ENCODE assay signal across 1 cellular context in the genomic region with DNA sequence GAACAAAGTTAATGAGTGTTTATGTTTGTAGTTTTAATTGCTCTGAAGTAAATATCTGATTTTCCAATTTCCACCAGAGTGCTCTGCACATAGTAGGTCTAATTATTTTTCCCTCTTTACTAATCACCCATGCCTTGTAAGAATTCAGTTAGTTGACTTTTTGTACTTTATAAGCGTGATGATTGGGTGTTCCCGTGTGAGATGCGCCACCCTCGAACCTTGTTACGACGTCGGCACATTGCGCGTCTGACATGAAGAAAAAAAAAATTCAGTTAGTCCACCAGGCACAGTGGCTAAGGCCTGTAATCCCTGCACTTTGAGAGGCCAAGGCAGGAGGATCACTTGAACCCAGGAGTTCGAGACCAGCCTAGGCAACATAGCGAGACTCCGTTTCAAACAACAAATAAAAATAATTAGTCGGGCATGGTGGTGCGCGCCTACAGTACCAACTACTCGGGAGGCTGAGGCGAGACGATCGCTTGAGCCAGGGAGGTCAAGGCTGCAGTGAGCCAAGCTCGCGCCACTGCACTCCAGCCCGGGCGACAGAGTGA.
TF ChIP-seq lines count a peak whose summit lies in the region.

No MANE protein-coding gene starts in this region.

TF ChIP-seq in K562, 482 proteins besides CTCF, POLR2A, EP300 and RAD21 (continued from another document):
- TF ChIP-seq, protein P1, sequence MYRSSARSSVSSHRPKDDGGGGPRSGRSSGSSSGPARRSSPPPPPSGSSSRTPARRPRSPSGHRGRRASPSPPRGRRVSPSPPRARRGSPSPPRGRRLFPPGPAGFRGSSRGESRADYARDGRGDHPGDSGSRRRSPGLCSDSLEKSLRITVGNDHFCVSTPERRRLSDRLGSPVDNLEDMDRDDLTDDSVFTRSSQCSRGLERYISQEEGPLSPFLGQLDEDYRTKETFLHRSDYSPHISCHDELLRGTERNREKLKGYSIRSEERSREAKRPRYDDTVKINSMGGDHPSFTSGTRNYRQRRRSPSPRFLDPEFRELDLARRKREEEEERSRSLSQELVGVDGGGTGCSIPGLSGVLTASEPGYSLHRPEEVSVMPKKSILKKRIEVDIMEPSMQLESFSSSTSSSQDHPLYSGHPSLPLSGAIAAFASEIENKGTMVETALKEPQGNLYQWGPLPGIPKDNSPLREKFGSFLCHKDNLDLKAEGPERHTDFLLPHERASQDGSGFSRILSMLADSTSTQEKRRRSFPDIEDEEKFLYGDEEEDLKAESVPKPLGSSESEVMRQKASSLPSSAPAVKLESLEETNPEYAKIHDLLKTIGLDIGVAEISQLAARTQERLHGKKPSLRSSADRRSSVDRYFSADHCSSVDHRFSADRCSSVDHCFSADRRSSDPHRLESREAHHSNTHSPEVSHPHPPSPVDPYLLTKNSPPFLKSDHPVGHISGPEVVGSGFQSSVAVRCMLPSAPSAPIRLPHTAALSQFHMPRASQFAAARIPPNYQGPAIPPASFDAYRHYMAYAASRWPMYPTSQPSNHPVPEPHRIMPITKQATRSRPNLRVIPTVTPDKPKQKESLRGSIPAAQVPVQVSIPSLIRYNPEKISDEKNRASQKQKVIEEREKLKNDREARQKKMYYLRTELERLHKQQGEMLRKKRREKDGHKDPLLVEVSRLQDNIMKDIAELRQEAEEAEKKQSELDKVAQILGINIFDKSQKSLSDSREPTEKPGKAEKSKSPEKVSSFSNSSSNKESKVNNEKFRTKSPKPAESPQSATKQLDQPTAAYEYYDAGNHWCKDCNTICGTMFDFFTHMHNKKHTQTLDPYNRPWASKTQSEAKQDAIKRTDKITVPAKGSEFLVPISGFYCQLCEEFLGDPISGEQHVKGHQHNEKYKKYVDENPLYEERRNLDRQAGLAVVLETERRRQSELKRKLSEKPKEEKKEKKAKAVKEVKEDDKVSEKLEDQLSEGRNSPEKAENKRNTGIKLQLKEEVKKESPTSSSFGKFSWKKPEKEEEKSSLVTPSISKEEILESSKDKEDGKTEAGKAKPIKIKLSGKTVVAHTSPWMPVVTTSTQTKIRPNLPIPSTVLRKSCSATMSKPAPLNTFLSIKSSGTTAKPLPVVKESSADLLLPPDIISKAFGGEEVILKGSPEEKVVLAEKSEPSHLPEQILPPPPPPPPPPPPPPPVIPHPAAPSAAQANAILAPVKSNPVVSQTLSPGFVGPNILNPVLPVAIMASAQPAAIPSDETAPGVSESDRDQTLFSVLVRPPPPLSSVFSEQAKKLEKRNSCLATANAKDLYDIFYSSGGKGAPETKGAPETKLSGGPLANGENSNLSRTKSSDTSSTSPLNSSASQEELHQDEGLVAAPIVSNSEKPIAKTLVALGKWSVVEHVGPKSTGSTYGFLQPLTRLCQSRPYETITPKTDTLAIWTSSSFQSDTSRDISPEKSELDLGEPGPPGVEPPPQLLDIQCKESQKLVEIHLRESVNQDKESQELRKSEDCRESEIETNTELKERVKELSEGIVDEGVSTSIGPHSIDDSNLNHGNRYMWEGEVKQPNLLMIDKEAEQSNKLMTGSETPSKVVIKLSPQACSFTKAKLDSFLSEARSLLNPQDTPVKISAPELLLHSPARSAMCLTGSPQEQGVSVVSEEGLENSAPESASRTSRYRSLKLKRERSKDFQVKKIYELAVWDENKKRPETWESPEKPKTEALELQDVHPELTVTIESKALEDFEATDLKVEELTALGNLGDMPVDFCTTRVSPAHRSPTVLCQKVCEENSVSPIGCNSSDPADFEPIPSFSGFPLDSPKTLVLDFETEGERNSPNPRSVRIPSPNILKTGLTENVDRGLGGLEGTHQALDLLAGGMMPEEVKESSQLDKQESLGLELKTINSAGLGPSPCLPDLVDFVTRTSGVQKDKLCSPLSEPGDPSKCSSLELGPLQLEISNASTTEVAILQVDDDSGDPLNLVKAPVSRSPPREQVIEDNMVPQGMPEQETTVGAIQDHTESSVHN (IDR thresholded peaks at IDR 0.05; ENCODE audit: borderline replicate concordance in 1 of 2, low read depth in 1 of 2), result 0 out of 4 replicates have a peak, but pooled peaks of 1 of the 2 experiments have one; percentile 18
- peak; percentile 99 for TF ChIP-seq THRAP3 (IDR thresholded peaks at IDR 0.05; ENCODE audit: borderline replicate concordance)
- TF ChIP-seq, protein P2, sequence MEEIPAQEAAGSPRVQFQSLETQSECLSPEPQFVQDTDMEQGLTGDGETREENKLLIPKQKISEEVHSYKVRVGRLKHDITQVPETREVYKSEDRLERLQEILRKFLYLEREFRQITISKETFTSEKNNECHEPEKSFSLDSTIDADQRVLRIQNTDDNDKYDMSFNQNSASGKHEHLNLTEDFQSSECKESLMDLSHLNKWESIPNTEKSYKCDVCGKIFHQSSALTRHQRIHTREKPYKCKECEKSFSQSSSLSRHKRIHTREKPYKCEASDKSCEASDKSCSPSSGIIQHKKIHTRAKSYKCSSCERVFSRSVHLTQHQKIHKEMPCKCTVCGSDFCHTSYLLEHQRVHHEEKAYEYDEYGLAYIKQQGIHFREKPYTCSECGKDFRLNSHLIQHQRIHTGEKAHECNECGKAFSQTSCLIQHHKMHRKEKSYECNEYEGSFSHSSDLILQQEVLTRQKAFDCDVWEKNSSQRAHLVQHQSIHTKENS (CRISPR knock-in tag; IDR thresholded peaks at IDR 0.05), result no peak
- TF ChIP-seq RFX7 (CRISPR knock-in tag; IDR thresholded peaks at IDR 0.05), result no peak
- no peak for TF ChIP-seq SUPT5H (IDR thresholded peaks at IDR 0.05)
- TF ChIP-seq RFX1 (IDR thresholded peaks at IDR 0.05), result no peak
- peak; percentile 47 to 54; a peak in 2 of 4 replicates for TF ChIP-seq ARNT (IDR thresholded peaks at IDR 0.05)
- TF ChIP-seq ZNF445 (CRISPR knock-in tag; IDR thresholded peaks at IDR 0.05; ENCODE audit: low read depth), result 0 out of 2 replicates have a peak, but pooled peaks have one; percentile 15
- no peak for TF ChIP-seq MTF1 (CRISPR knock-in tag; IDR thresholded peaks at IDR 0.05; ENCODE audit: borderline replicate concordance)
- no peak for TF ChIP-seq NR2C1 (IDR thresholded peaks at IDR 0.05)
- TF ChIP-seq NR2C1 (tag; IDR thresholded peaks at IDR 0.05), result peak; percentile 54; the same call in 1 of the 2 replicates
- TF ChIP-seq, protein P3, sequence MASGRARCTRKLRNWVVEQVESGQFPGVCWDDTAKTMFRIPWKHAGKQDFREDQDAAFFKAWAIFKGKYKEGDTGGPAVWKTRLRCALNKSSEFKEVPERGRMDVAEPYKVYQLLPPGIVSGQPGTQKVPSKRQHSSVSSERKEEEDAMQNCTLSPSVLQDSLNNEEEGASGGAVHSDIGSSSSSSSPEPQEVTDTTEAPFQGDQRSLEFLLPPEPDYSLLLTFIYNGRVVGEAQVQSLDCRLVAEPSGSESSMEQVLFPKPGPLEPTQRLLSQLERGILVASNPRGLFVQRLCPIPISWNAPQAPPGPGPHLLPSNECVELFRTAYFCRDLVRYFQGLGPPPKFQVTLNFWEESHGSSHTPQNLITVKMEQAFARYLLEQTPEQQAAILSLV (tag; IDR thresholded peaks at IDR 0.05), result peak; percentile 35; the same call in 1 of the 2 replicates
- 0 out of 2 replicates have a peak, but pooled peaks have one; percentile 61 for TF ChIP-seq TRIM28 (IDR thresholded peaks at IDR 0.05)
- peak; percentile 64 for TF ChIP-seq ZNF384 (IDR thresholded peaks at IDR 0.05; ENCODE audit: low read depth, low read length)
- TF ChIP-seq, protein P4, sequence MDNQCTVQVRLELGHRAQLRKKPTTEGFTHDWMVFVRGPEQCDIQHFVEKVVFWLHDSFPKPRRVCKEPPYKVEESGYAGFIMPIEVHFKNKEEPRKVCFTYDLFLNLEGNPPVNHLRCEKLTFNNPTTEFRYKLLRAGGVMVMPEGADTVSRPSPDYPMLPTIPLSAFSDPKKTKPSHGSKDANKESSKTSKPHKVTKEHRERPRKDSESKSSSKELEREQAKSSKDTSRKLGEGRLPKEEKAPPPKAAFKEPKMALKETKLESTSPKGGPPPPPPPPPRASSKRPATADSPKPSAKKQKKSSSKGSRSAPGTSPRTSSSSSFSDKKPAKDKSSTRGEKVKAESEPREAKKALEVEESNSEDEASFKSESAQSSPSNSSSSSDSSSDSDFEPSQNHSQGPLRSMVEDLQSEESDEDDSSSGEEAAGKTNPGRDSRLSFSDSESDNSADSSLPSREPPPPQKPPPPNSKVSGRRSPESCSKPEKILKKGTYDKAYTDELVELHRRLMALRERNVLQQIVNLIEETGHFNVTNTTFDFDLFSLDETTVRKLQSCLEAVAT (IDR thresholded peaks at IDR 0.05), result peak in 1 of 2 experiments; percentile 98; a peak in 2 of 4 replicates
- TF ChIP-seq, protein P5, sequence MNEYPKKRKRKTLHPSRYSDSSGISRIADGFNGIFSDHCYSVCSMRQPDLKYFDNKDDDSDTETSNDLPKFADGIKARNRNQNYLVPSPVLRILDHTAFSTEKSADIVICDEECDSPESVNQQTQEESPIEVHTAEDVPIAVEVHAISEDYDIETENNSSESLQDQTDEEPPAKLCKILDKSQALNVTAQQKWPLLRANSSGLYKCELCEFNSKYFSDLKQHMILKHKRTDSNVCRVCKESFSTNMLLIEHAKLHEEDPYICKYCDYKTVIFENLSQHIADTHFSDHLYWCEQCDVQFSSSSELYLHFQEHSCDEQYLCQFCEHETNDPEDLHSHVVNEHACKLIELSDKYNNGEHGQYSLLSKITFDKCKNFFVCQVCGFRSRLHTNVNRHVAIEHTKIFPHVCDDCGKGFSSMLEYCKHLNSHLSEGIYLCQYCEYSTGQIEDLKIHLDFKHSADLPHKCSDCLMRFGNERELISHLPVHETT (CRISPR knock-in tag; conservative IDR thresholded peaks at IDR 0.05 in 1 of 2, IDR thresholded peaks at IDR 0.05 in 1 of 2), result no peak
- TF ChIP-seq PRPF4 (IDR thresholded peaks at IDR 0.05; ENCODE audit: insufficient read depth, low read depth, low read length, poor library complexity, severe bottlenecking), result peak; percentile 13
- TF ChIP-seq IFI16 (CRISPR knock-in tag; IDR thresholded peaks at IDR 0.05), result peak; percentile 24; the same call in 1 of the 2 replicates
- 0 out of 2 replicates have a peak, but pooled peaks have one; percentile 41 for TF ChIP-seq ZNF316 (IDR thresholded peaks at IDR 0.05)
- TF ChIP-seq NRF1 (conservative IDR thresholded peaks at IDR 0.05 in 1 of 2, IDR thresholded peaks at IDR 0.05 in 1 of 2), result no peak
- TF ChIP-seq ARID2 (IDR thresholded peaks at IDR 0.05), result 0 out of 2 replicates have a peak, but pooled peaks have one; percentile 13
- TF ChIP-seq STAT5B (CRISPR knock-in tag; IDR thresholded peaks at IDR 0.05), result 0 out of 2 replicates have a peak, but pooled peaks have one; percentile 40
- TF ChIP-seq, protein P6, sequence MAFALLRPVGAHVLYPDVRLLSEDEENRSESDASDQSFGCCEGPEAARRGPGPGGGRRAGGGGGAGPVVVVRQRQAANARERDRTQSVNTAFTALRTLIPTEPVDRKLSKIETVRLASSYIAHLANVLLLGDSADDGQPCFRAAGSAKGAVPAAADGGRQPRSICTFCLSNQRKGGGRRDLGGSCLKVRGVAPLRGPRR (CRISPR knock-in tag; IDR thresholded peaks at IDR 0.05), result peak; percentile 52; the same call in 1 of the 2 replicates
- TF ChIP-seq, protein P7, sequence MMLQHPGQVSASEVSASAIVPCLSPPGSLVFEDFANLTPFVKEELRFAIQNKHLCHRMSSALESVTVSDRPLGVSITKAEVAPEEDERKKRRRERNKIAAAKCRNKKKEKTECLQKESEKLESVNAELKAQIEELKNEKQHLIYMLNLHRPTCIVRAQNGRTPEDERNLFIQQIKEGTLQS (IDR thresholded peaks at IDR 0.05), result no peak
- TF ChIP-seq, protein P7 (CRISPR knock-in tag; conservative IDR thresholded peaks at IDR 0.05), result no peak
- TF ChIP-seq HDGF (IDR thresholded peaks at IDR 0.05), result peak; percentile 75; the same call in 1 of the 2 replicates
- peak; percentile 18; the same call in 1 of the 2 replicates for TF ChIP-seq NFRKB (IDR thresholded peaks at IDR 0.05; ENCODE audit: low read depth)
- TF ChIP-seq, protein P8, sequence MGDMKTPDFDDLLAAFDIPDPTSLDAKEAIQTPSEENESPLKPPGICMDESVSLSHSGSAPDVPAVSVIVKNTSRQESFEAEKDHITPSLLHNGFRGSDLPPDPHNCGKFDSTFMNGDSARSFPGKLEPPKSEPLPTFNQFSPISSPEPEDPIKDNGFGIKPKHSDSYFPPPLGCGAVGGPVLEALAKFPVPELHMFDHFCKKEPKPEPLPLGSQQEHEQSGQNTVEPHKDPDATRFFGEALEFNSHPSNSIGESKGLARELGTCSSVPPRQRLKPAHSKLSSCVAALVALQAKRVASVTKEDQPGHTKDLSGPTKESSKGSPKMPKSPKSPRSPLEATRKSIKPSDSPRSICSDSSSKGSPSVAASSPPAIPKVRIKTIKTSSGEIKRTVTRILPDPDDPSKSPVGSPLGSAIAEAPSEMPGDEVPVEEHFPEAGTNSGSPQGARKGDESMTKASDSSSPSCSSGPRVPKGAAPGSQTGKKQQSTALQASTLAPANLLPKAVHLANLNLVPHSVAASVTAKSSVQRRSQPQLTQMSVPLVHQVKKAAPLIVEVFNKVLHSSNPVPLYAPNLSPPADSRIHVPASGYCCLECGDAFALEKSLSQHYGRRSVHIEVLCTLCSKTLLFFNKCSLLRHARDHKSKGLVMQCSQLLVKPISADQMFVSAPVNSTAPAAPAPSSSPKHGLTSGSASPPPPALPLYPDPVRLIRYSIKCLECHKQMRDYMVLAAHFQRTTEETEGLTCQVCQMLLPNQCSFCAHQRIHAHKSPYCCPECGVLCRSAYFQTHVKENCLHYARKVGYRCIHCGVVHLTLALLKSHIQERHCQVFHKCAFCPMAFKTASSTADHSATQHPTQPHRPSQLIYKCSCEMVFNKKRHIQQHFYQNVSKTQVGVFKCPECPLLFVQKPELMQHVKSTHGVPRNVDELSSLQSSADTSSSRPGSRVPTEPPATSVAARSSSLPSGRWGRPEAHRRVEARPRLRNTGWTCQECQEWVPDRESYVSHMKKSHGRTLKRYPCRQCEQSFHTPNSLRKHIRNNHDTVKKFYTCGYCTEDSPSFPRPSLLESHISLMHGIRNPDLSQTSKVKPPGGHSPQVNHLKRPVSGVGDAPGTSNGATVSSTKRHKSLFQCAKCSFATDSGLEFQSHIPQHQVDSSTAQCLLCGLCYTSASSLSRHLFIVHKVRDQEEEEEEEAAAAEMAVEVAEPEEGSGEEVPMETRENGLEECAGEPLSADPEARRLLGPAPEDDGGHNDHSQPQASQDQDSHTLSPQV (IDR thresholded peaks at IDR 0.05), result peak; percentile 20; the same call in 1 of the 2 replicates
- peak in 1 of 2 experiments; percentile 48; a peak in 1 of 4 replicates for TF ChIP-seq SRF (CRISPR knock-in tag; IDR thresholded peaks at IDR 0.05)
- 0 out of 2 replicates have a peak, but pooled peaks have one; percentile 44 for TF ChIP-seq NR4A1 (CRISPR knock-in tag; IDR thresholded peaks at IDR 0.05)
- TF ChIP-seq NR4A1 (tag; IDR thresholded peaks at IDR 0.05), result no peak
- TF ChIP-seq CC2D1A (IDR thresholded peaks at IDR 0.05), result peak; percentile 46; the same call in 1 of the 2 replicates
- TF ChIP-seq ZNF165 (CRISPR knock-in tag; IDR thresholded peaks at IDR 0.05; ENCODE audit: borderline replicate concordance), result 0 out of 2 replicates have a peak, but pooled peaks have one; percentile 23
